In genomic region chr9:134390947-134391318, GRCh38 we compare ENCODE assay signal across 10 cellular contexts.
DNase-seq lines count a peak whose midpoint lies in the region; ATAC-seq, FAIRE-seq and TF ChIP-seq lines count a peak whose summit lies in the region.
"Had no signal": no experiment of that assay in that cellular context is flagged by ENCODE, and none has a peak within 500 bp of the region (broad histone marks: within the 10 kb centered on the region; RNA-seq: fewer than 3 reads in every experiment).

No MANE protein-coding gene starts in this region.

- intact Hi-C loops in pancreas (cut with DNase I) (loop anchor here in 1 of 3 donors (5.0 kb wide), 1 partner anchor 41 kb away; no protein-coding TSS in a partner anchor), posterior cingulate gyrus (cut with DNase I) (no loop called here)

- H3K27ac ChIP-seq in liver (ENCODE audit: low read depth in 1 of 2, low read length in 2 of 2) = peak overlapping the region; percentile 31 to 58
- no peak overlapping the region for H3K27ac ChIP-seq in pancreas

- H3K36me3 ChIP-seq in liver (ENCODE audit: control insufficient read depth in 4 of 4, insufficient read depth in 3 of 4, low read depth in 1 of 4, low read length in 3 of 4) = peaks cover 0 to 9% (median 1%) of the 10 kb centered on the region in 4 donors
- H3K36me3 ChIP-seq in pancreas = no peaks in the 10 kb centered on the region

- 75% methylated on average over 11 of the region's 11 CpGs for WGBS in liver
- 88 to 92% methylated on average over 11 of the region's 11 CpGs for WGBS in pancreas, 2 donors

- H3K9me3 ChIP-seq in liver (ENCODE audit: control insufficient read depth in 4 of 4, low read length in 3 of 4) (no peaks in the 10 kb centered on the region), pancreas (no peaks in the 10 kb centered on the region)

- TF ChIP-seq CTCF in GM12865 (IDR thresholded peaks at IDR 0.05; ENCODE audit: insufficient read depth, low read depth, low read length, missing control alignments) (no peak), liver (IDR thresholded peaks at IDR 0.05; ENCODE audit: low read depth, low read length, missing input control) (no peak), pancreas (IDR thresholded peaks at IDR 0.05) (no peak)

- no peak for DNase-seq in GM12865 (ENCODE audit: low read depth)
- no peak for DNase-seq in pancreas
- DNase-seq in posterior cingulate gyrus = no peak
- no peak for DNase-seq in NCI-H2029 treated with DMSO at 0.1 percent for 48 hours (lab: John Stamatoyannopoulos, UW)
- DNase-seq: DMS79 had no signal

- peaks cover 43 to 89% (median 73%) of the 10 kb centered on the region in 4 donors for H3K4me1 ChIP-seq in liver (ENCODE audit: control insufficient read depth in 4 of 4, insufficient read depth in 4 of 4, low read length in 3 of 4)
- peaks cover 18 to 22% (median 21%) of the 10 kb centered on the region in 3 donors for H3K4me1 ChIP-seq in pancreas

- FAIRE-seq in pancreas (lab: Jason Lieb, UNC) = no peak
- FAIRE-seq: TTC549 had no signal

- no peak for TF ChIP-seq RAD21 in liver (IDR thresholded peaks at IDR 0.05)

- ATAC-seq in GM21360 (IDR thresholded peaks at IDR 0.05; ENCODE audit: unreplicated experiment) (peak; percentile 27), HG03432 (IDR thresholded peaks at IDR 0.05; ENCODE audit: unreplicated experiment) (peak; percentile 33), HG03095 (IDR thresholded peaks at IDR 0.05; ENCODE audit: unreplicated experiment) (no peak), pancreas (no peak)

- no peak overlapping the region for H3K9ac ChIP-seq in liver (ENCODE audit: low read depth in 1 of 2, low read length in 2 of 2)

- H3K27me3 ChIP-seq in liver (ENCODE audit: control insufficient read depth in 4 of 4, insufficient read depth in 4 of 4, low read length in 3 of 4) (no peaks in the 10 kb centered on the region), pancreas (no peaks in the 10 kb centered on the region)

- H3K4me3 ChIP-seq in GM12865 (ENCODE audit: low read depth, low read length) = peak overlapping the region; percentile 88
- no peak overlapping the region for H3K4me3 ChIP-seq in liver (ENCODE audit: low read depth in 1 of 3, low read length in 3 of 3)
- H3K4me3 ChIP-seq in pancreas = no peak overlapping the region

TF ChIP-seq in liver, 16 proteins besides CTCF, POLR2A, EP300 and RAD21:
- no peak for TF ChIP-seq FOXA1 (IDR thresholded peaks at IDR 0.05)
- TF ChIP-seq GABPA (IDR thresholded peaks at IDR 0.05 in 1 of 2, conservative IDR thresholded peaks at IDR 0.05 in 1 of 2) = no peak
- TF ChIP-seq SP1 (IDR thresholded peaks at IDR 0.05) = no peak
- TF ChIP-seq EGR1 (IDR thresholded peaks at IDR 0.05; ENCODE audit: low read depth in 2 of 2) = no peak
- TF ChIP-seq, protein P1, sequence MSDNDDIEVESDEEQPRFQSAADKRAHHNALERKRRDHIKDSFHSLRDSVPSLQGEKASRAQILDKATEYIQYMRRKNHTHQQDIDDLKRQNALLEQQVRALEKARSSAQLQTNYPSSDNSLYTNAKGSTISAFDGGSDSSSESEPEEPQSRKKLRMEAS (IDR thresholded peaks at IDR 0.05) = no peak
- TF ChIP-seq, protein P2, sequence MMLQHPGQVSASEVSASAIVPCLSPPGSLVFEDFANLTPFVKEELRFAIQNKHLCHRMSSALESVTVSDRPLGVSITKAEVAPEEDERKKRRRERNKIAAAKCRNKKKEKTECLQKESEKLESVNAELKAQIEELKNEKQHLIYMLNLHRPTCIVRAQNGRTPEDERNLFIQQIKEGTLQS (IDR thresholded peaks at IDR 0.05) = no peak
- no peak for TF ChIP-seq RXRA (IDR thresholded peaks at IDR 0.05)
- TF ChIP-seq FOXA2 (IDR thresholded peaks at IDR 0.05) = no peak
- no peak for TF ChIP-seq YY1 (IDR thresholded peaks at IDR 0.05)
- TF ChIP-seq JUND (IDR thresholded peaks at IDR 0.05) = no peak
- no peak for TF ChIP-seq REST (IDR thresholded peaks at IDR 0.05)
- TF ChIP-seq HNF4A (conservative IDR thresholded peaks at IDR 0.05) = no peak
- no peak for TF ChIP-seq TAF1 (conservative IDR thresholded peaks at IDR 0.05)
- TF ChIP-seq, protein P3, sequence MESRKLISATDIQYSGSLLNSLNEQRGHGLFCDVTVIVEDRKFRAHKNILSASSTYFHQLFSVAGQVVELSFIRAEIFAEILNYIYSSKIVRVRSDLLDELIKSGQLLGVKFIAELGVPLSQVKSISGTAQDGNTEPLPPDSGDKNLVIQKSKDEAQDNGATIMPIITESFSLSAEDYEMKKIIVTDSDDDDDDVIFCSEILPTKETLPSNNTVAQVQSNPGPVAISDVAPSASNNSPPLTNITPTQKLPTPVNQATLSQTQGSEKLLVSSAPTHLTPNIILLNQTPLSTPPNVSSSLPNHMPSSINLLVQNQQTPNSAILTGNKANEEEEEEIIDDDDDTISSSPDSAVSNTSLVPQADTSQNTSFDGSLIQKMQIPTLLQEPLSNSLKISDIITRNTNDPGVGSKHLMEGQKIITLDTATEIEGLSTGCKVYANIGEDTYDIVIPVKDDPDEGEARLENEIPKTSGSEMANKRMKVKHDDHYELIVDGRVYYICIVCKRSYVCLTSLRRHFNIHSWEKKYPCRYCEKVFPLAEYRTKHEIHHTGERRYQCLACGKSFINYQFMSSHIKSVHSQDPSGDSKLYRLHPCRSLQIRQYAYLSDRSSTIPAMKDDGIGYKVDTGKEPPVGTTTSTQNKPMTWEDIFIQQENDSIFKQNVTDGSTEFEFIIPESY (IDR thresholded peaks at IDR 0.05) = no peak

Comparison
In these comparisons a context has a peak if more than half of its experiments do, and no peak if none do; other contexts are left out.
1. ATAC-seq: peak in GM21360 (single experiment) and HG03432 (single experiment); none in HG03095 (single experiment) and pancreas (0 of 4).
2. H3K27ac ChIP-seq: peak in liver (2 of 2); none in pancreas (0 of 4).